ENCODE assay signal across 8 cellular contexts in genomic region chr1:145157715-145158114, GRCh38.
DNase-seq lines count a peak whose midpoint lies in the region; ATAC-seq and TF ChIP-seq lines count a peak whose summit lies in the region.
"Not testable (repeated sequence)": the region's sequence is repeated elsewhere in the genome, so short reads cannot be mapped to it uniquely, and the experiment has no call there.

No MANE protein-coding gene starts in this region.

- H3K4me1 Mint-ChIP-seq in WTC11 = not testable (repeated sequence)

- not testable (repeated sequence) for H3K4me3 ChIP-seq in gastroesophageal sphincter; mucosa of descending colon; aorta (ENCODE audit: low read length in 2 of 2)

- intact Hi-C loops in left colon (cut with DNase I, micrococcal nuclease); mucosa of descending colon (cut with DNase I, micrococcal nuclease); aorta (cut with DNase I): not testable (repeated sequence)

- H3K9me3 Mint-ChIP-seq in WTC11 = not testable (repeated sequence)

- not testable (repeated sequence) for H3K27ac Mint-ChIP-seq in WTC11

- peak; percentile 42 for ATAC-seq in GM18520 (IDR thresholded peaks at IDR 0.05; ENCODE audit: unreplicated experiment)
- peak; percentile 56 for ATAC-seq in GM21529 (IDR thresholded peaks at IDR 0.05; ENCODE audit: unreplicated experiment)
- peak; percentile 35 for ATAC-seq in HG03175 (IDR thresholded peaks at IDR 0.05; ENCODE audit: unreplicated experiment)
- ATAC-seq in WTC11 = peak; percentile 79
- ATAC-seq in gastroesophageal sphincter = peak; percentile 82
- ATAC-seq in left colon = peak; percentile 83
- peak; percentile 82 for ATAC-seq in mucosa of descending colon
- ATAC-seq in aorta (ENCODE audit: low FRiP score) = peak; percentile 75

- not testable (repeated sequence) for H3K27me3 Mint-ChIP-seq in WTC11 (ENCODE audit: low read depth)

- POLR2A ChIA-PET in WTC11 (lab: Charles Lee) = not testable (repeated sequence)

- no CpG with 5 or more reads among the region's 14 CpGs for WGBS in gastroesophageal sphincter (ENCODE audit: low coverage in 1 of 2), 2 donors
- no CpG with 5 or more reads among the region's 14 CpGs for WGBS in aorta, 2 donors

- H3K27ac ChIP-seq in gastroesophageal sphincter; aorta (ENCODE audit: low read depth in 1 of 2, low read length in 2 of 2): not testable (repeated sequence)

- CTCF ChIA-PET in WTC11 (lab: Charles Lee) = not testable (repeated sequence)

- H3K27me3 ChIP-seq in gastroesophageal sphincter; aorta (ENCODE audit: control insufficient read depth in 1 of 2, insufficient read depth in 2 of 2, low read length in 1 of 2): not testable (repeated sequence)

- not testable (repeated sequence) for H3K36me3 Mint-ChIP-seq in WTC11

- H3K4me3 Mint-ChIP-seq in WTC11 = not testable (repeated sequence)

- H3K9me3 ChIP-seq in gastroesophageal sphincter; mucosa of descending colon; aorta (ENCODE audit: control insufficient read depth, low read length): not testable (repeated sequence)

- DNase-seq in WTC11 (ENCODE audit: low spot score); left colon; mucosa of descending colon; aorta: not testable (repeated sequence)

- not testable (repeated sequence) for H3K4me1 ChIP-seq in gastroesophageal sphincter; mucosa of descending colon (ENCODE audit: low read depth); aorta (ENCODE audit: control insufficient read depth in 1 of 2, insufficient read depth in 2 of 2, low read length in 2 of 2)

- TF ChIP-seq EP300 in gastroesophageal sphincter (IDR thresholded peaks at IDR 0.05) = not testable (repeated sequence)

- not testable (repeated sequence) for TF ChIP-seq CTCF in WTC11 (IDR thresholded peaks at IDR 0.05); gastroesophageal sphincter (IDR thresholded peaks at IDR 0.05); mucosa of descending colon (IDR thresholded peaks at IDR 0.05)

- not testable (repeated sequence) for H3K36me3 ChIP-seq in gastroesophageal sphincter; mucosa of descending colon (ENCODE audit: low read depth); aorta (ENCODE audit: control insufficient read depth in 1 of 2, insufficient read depth in 2 of 2, low read length in 1 of 2)

- not testable (repeated sequence) for TF ChIP-seq POLR2A in gastroesophageal sphincter (IDR thresholded peaks at IDR 0.05)
